Comparison of ENCODE assay signal across 11 cellular contexts in genomic region chr21:35226302-35226701, GRCh38.
A peak's percentile ranks its signal among the peaks of the same experiment; 100 is the strongest.
DNase-seq lines count a peak whose midpoint lies in the region; ATAC-seq and TF ChIP-seq lines count a peak whose summit lies in the region.
"Had no signal": no experiment of that assay in that cellular context is flagged by ENCODE, and none has a peak within 500 bp of the region (broad histone marks: within the 10 kb centered on the region; RNA-seq: fewer than 3 reads in every experiment).

No MANE protein-coding gene starts in this region.

- no peaks in the 10 kb centered on the region for H3K27me3 Mint-ChIP-seq in stimulated activated naive CD8-positive, alpha-beta T cell treated with anti-CD3 and anti-CD28 coated beads, Interleukin-15, amount 100 ng/mL, for 72 hours

- H3K4me1 ChIP-seq in heart right ventricle, result peaks cover 0 to 45% (median 26%) of the 10 kb centered on the region in 9 donors

- peak overlapping the region in 7 of 10 donors; percentile 6 to 74 (median 55) for H3K27ac ChIP-seq in heart right ventricle

- TF ChIP-seq CTCF in heart right ventricle (IDR thresholded peaks at IDR 0.05), result no peak

- no peak overlapping the region for H3K4me3 ChIP-seq in heart right ventricle

- peak; percentile 79 for DNase-seq in HCEC 1CT
- DNase-seq in SW480 (ENCODE audit: low spot score), result peak; percentile 82
- DNase-seq in heart right ventricle, result no peak
- DNase-seq in stimulated activated naive CD8-positive, alpha-beta T cell treated with anti-CD3 and anti-CD28 coated beads, Interleukin-15, amount 100 ng/mL, for 72 hours, result no peak
- no peak for DNase-seq in head of caudate nucleus
- DNase-seq in NCI-H128 (lab: John Stamatoyannopoulos, UW; ENCODE audit: unreplicated experiment), result no peak
- DNase-seq: activated effector memory CD4-positive, alpha-beta T cell treated with anti-CD3 and anti-CD28 coated beads, Interleukin-2, amount 50 U/mL, for 16 hours; erythroblast; NCI-H1048 had no signal

- H3K27me3 ChIP-seq in heart right ventricle, result no peaks in the 10 kb centered on the region

- H3K27ac Mint-ChIP-seq in stimulated activated naive CD8-positive, alpha-beta T cell treated with anti-CD3 and anti-CD28 coated beads, Interleukin-15, amount 100 ng/mL, for 72 hours, result no peak overlapping the region

- peaks cover 0 to 5% (median 0%) of the 10 kb centered on the region in 11 donors for H3K9me3 ChIP-seq in heart right ventricle

- no peaks in the 10 kb centered on the region for H3K36me3 ChIP-seq in heart right ventricle

- ATAC-seq in heart right ventricle (peak in 7 of 8 donors; percentile 45 to 82 (median 58)), GM21786 (IDR thresholded peaks at IDR 0.05; ENCODE audit: unreplicated experiment) (no peak)
- no peak for ATAC-seq in stimulated activated naive CD8-positive, alpha-beta T cell treated with anti-CD3 and anti-CD28 coated beads, Interleukin-15, amount 100 ng/mL, for 72 hours

- 48 to 65% methylated on average over 7 of the region's 7 CpGs for WGBS in heart right ventricle, 2 donors

- H3K4me3 Mint-ChIP-seq in stimulated activated naive CD8-positive, alpha-beta T cell treated with anti-CD3 and anti-CD28 coated beads, Interleukin-15, amount 100 ng/mL, for 72 hours, result peak overlapping the region; percentile 77 to 79
- H3K4me3 Mint-ChIP-seq: nephron had no signal

- intact Hi-C loops in heart right ventricle (cut with DNase I), result no loop called here
- intact Hi-C loops in head of caudate nucleus (cut with DNase I), result no loop called here

- H3K9me3 Mint-ChIP-seq in stimulated activated naive CD8-positive, alpha-beta T cell treated with anti-CD3 and anti-CD28 coated beads, Interleukin-15, amount 100 ng/mL, for 72 hours, result no peaks in the 10 kb centered on the region
- H3K9me3 Mint-ChIP-seq: nephron had no signal

- peaks cover 52% of the 10 kb centered on the region for H3K4me1 Mint-ChIP-seq in stimulated activated naive CD8-positive, alpha-beta T cell treated with anti-CD3 and anti-CD28 coated beads, Interleukin-15, amount 100 ng/mL, for 72 hours

Comparison
In these comparisons a context has a peak if more than half of its experiments do, and no peak if none do; other contexts are left out.
1. DNase-seq: peak in HCEC 1CT (single experiment) and SW480 (single experiment); none in heart right ventricle (0 of 2), stimulated activated naive CD8-positive, alpha-beta T cell treated with anti-CD3 and anti-CD28 coated beads, Interleukin-15, amount 100 ng/mL, for 72 hours (0 of 2), head of caudate nucleus (0 of 42) and NCI-H128 (single experiment).
2. ATAC-seq: peak in heart right ventricle (7 of 8); none in stimulated activated naive CD8-positive, alpha-beta T cell treated with anti-CD3 and anti-CD28 coated beads, Interleukin-15, amount 100 ng/mL, for 72 hours (single experiment) and GM21786 (single experiment).